In the genomic region with DNA sequence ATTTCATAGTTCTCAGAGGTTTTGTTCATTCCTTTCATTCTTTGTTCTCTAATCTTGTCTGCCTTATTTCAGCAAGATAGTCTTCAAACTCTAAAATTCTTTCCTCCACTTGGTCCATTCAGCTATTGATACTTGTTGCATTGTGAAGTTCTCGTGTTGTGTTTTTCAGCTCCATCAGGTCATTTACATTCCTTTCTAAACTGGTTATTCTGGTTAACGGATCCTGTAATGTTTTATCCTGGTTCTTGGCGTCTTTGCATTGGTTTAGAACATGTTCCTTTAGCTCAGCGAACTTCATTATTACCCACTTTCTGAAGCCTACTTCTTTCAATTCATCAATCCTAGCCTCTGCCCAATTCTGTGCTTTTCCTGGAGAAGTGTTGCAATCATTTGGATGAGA, we compare ENCODE assay signal across 9 cellular contexts. TPM values are rescaled to one million over a fixed set of nuclear protein-coding genes. Genes with fewer than 3 reads are reported as not detected.
"Had no signal": no experiment of that assay in that cellular context is flagged by ENCODE, and none has a peak within 500 bp of the region (broad histone marks: within the 10 kb centered on the region; RNA-seq: fewer than 3 reads in every experiment).

No MANE protein-coding gene starts in this region.

- FAIRE-seq: HepG2, HTR-8/SVneo, K562 had no signal

- DNase-seq: IMR-90, KBM-7 had no signal

- H3K27ac ChIP-seq: HL-60 had no signal

- H3K4me3 ChIP-seq: K562 had no signal

- ATAC-seq: HepG2, K562 had no signal

RNA-seq across cellular contexts. Expression of a gene that starts 45.1 kb away (rescaled TPM):
- total RNA-seq: HepG2, HT-29, HT1080, IMR-90, K562 had no signal
- polyA plus RNA-seq: HepG2, IgD-negative memory B cell, IMR-90, K562 had no signal
